In the genomic region with DNA sequence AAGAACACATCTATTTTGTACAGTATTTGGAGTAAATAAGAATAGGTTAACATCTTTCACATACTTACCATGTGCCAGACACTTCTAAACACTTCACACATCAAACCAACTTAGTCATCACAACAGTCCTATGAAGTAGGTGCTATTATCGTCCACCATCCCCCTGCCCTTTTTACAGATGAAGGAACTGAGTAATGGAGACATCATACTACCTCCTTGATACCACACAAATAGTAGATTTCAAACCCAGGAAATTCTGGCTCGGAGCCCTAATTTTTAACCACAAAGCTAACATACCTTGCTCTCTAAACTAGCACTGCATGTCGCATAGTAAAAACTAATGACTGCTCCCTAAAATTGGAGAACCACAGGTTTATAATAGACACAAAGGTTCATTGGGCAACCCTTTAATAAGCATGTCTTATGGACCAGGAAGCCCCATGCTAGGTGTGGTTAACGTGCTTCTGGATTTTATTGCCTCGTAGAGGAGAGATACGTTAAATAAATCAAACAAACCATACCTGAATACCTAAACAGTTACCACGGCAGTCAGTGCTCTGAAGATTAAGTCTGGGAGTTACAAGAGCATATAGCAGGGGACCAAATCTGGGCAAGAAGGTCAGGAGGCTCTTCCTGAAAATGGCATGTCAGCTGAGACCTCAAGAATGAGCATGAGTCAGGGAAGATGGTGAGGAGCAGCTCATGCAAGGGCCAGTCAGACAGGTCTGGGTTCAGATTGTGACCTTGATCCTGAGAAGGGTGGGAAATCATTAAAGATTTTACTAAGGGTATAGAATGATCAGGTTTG, we compare ENCODE assay signal across 12 cellular contexts. TPM values are rescaled to one million over a fixed set of nuclear protein-coding genes. Genes with fewer than 3 reads are reported as not detected.
DNase-seq lines count a peak whose midpoint lies in the region; ATAC-seq and TF ChIP-seq lines count a peak whose summit lies in the region.
"Had no signal": no experiment of that assay in that cellular context is flagged by ENCODE, and none has a peak within 500 bp of the region (broad histone marks: within the 10 kb centered on the region; RNA-seq: fewer than 3 reads in every experiment).

No MANE protein-coding gene starts in this region.

- H3K4me1 ChIP-seq in PC-9 (replicated peaks; ENCODE audit: insufficient read depth) (peaks cover 54% of the 10 kb centered on the region), gastrocnemius medialis (peaks cover 38 to 50% of the 10 kb centered on the region in 2 donors)

- no peak overlapping the region for H3K4me3 ChIP-seq in PC-9
- no peak overlapping the region for H3K4me3 ChIP-seq in gastrocnemius medialis
- H3K4me3 ChIP-seq: spleen had no signal

- H3K79me2 ChIP-seq in PC-9 (ENCODE audit: low read depth) = no peaks in the 10 kb centered on the region

- POLR2A ChIA-PET in PC-9 (lab: Charles Lee; ENCODE audit: unreplicated experiment) = interaction anchor here (0.5 to 0.7 kb wide), 2 partner anchors 22 to 48 kb away, joined by 3 to 6 read pairs; no protein-coding TSS in a partner anchor

- no peaks in the 10 kb centered on the region for H3K36me3 ChIP-seq in PC-9 (ENCODE audit: low read depth)
- no peaks in the 10 kb centered on the region for H3K36me3 ChIP-seq in gastrocnemius medialis
- H3K36me3 ChIP-seq: spleen had no signal

- no peaks in the 10 kb centered on the region for H3K9me2 ChIP-seq in PC-9 (ENCODE audit: insufficient read depth)

- H3F3A ChIP-seq in PC-9 (ENCODE audit: insufficient read depth, low read depth) = no peaks in the 10 kb centered on the region

- TF ChIP-seq CTCF in PC-9 (conservative IDR thresholded peaks at IDR 0.05) (no peak), gastrocnemius medialis (IDR thresholded peaks at IDR 0.05 in 4 of 5, conservative IDR thresholded peaks at IDR 0.05 in 1 of 5) (no peak)

- 0 out of 2 replicates have a peak overlapping the region, but pooled peaks have one; percentile 6 for H3K27ac ChIP-seq in PC-9
- H3K27ac ChIP-seq in epithelial cell of prostate = peak overlapping the region; percentile 64
- H3K27ac ChIP-seq in gastrocnemius medialis = peak overlapping the region in 3 of 4 donors; percentile 67 to 82 (median 78)

- intact Hi-C loops in PC-9 (cut with micrococcal nuclease; ENCODE audit: unreplicated experiment) (loop anchor here (2.0 kb wide), 1 partner anchor 75 kb away; no protein-coding TSS in a partner anchor), gastrocnemius medialis (cut with DNase I; ENCODE audit: low total_unique reads) (no loop called here)

- DNase-seq in EL (peak; percentile 64), PC-9 (peak in 1 of 2 experiments; percentile 22), epithelial cell of prostate (ENCODE audit: low read depth, low spot score) (no peak), gastrocnemius medialis (no peak), NCI-H748 (lab: John Stamatoyannopoulos, UW; ENCODE audit: unreplicated experiment) (no peak), DMS153 treated with DMSO at 0.1 percent for 48 hours (lab: John Stamatoyannopoulos, UW; ENCODE audit: unreplicated experiment) (no peak)
- DNase-seq: activated naive CD8-positive, alpha-beta T cell treated with anti-CD3 and anti-CD28 coated beads, Interleukin-2, amount 10 ng/mL, durations not matched to agents 7 days and 5 days; effector memory CD8-positive, alpha-beta T cell; NCI-H2029; spleen had no signal

- H3K9me3 ChIP-seq in PC-9 (ENCODE audit: insufficient read depth, low read depth) (peaks cover 8% of the 10 kb centered on the region), gastrocnemius medialis (no peaks in the 10 kb centered on the region)
- H3K9me3 ChIP-seq: spleen had no signal

- no peak overlapping the region for H2AFZ ChIP-seq in PC-9

- H4K20me1 ChIP-seq in PC-9 (ENCODE audit: insufficient read depth) = no peaks in the 10 kb centered on the region

- TF ChIP-seq POLR2A in gastrocnemius medialis (IDR thresholded peaks at IDR 0.05) = no peak

- H3K27me3 ChIP-seq in PC-9 (ENCODE audit: insufficient read depth, low read depth) (no peaks in the 10 kb centered on the region), gastrocnemius medialis (no peaks in the 10 kb centered on the region)
- H3K27me3 ChIP-seq: spleen had no signal

- no TSS peak for BruUV-seq in PC-9 (replicated peaks; lab: Mats Ljungman, UMichigan)

- H3K4me2 ChIP-seq in PC-9 = peak overlapping the region; percentile 38

- in situ Hi-C loops in gastrocnemius medialis (cut with MboI; ENCODE audit: low sequenced_read_pairs in 4 of 4) = no loop called here

- ATAC-seq in gastrocnemius medialis (no peak), HG02759 (IDR thresholded peaks at IDR 0.05; ENCODE audit: unreplicated experiment) (no peak), HG02678 (IDR thresholded peaks at IDR 0.05; ENCODE audit: unreplicated experiment) (no peak)
- ATAC-seq: effector memory CD8-positive, alpha-beta T cell had no signal

- CTCF ChIA-PET in PC-9 (lab: Charles Lee) = no interaction called here

RNA-seq across cellular contexts. Expression of a gene that starts 4.4 kb away (rescaled TPM):
- total RNA-seq in PC-9 (2021) (0.17 TPM in 1 of 2 replicates, not detected in the other), gastrocnemius medialis (1 to 10 TPM; 2.0 to 5.8 (median 3.0) TPM)

Comparison
In these comparisons a context has a peak if more than half of its experiments do, and no peak if none do; other contexts are left out.
1. H3K27ac ChIP-seq: peak in every context shown above with its lines; median percentile 78 in gastrocnemius medialis; 64 in epithelial cell of prostate; 6 in PC-9.